Comparison of ENCODE assay signal across 8 cellular contexts in the genomic region with DNA sequence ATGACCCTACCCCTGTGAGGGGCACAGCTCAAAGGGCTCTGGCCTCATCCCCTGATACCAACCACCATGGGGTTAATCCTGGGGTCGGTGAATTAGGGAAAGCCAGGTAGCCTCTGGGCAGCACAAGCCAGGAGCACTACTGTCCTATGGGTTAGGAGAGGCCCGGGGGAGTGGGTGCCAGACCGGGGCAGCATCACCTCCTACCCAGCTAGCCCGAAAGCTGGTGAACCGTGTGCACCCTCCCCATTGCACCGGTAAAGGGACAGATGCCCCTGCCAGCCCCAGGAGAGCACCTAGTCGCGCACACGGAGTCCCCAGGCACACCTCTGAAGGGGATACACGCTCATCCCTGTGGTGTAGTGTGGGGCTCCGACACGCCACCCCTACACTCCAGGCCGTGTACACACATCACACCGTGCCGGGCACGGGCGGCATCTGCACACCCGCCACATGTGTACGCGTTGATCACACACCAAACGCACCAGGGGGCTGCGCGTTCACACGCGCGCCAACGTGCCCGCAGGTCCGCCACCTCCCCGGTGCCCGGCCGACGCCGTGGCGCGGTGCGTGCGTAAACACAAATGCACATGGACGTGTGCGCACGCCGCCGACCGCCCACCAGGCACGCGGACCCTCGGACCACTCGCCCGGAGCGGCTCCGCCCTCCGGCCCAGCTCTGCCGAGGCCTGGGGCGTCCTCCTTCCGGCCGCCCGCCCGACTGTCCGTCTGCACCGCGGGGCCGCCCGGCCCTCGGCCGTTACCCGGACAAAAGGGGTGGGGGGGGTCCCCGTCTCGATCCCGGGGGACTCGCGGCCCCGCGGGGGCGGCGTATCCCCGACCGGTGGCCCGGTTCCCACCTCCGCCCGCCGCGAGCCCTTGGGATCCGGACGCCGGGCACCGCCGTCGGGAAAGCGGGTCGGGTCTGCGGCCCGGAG. TPM values are rescaled to one million over a fixed set of nuclear protein-coding genes. Genes with fewer than 3 reads are reported as not detected.
DNase-seq lines count a peak whose midpoint lies in the region; ATAC-seq and TF ChIP-seq lines count a peak whose summit lies in the region.

No MANE protein-coding gene starts in this region.

- no peak for TF ChIP-seq CTCF in esophagus muscularis mucosa (IDR thresholded peaks at IDR 0.05)

- TF ChIP-seq EP300 in esophagus muscularis mucosa (IDR thresholded peaks at IDR 0.05): no peak

- peak overlapping the region; percentile 94 to 99 (median 98) for H3K27ac ChIP-seq in esophagus muscularis mucosa (replicated peaks in 1 of 4)

- POLR2A ChIA-PET in activated CD8-positive, alpha-beta T cell treated with anti-CD3 and anti-CD28 coated beads, Interleukin-2, amount 10 ng/mL, durations not matched to agents 7 days and 5 days (lab: Charles Lee): no interaction called here

- H3K4me1 Mint-ChIP-seq in IgD-negative memory B cell: peaks cover 9 to 10% (median 9%) of the 10 kb centered on the region in 3 donors
- H3K4me1 Mint-ChIP-seq in activated CD8-positive, alpha-beta T cell treated with anti-CD3 and anti-CD28 coated beads, Interleukin-2, amount 10 ng/mL, durations not matched to agents 7 days and 5 days (ENCODE audit: low read depth): peaks cover 42% of the 10 kb centered on the region

- intact Hi-C loops in esophagus muscularis mucosa (cut with DNase I): loop anchor here (5.0 kb wide), 1 partner anchor 68 kb away; no protein-coding TSS in a partner anchor

- no peaks in the 10 kb centered on the region for H3K27me3 Mint-ChIP-seq in IgD-negative memory B cell
- no peaks in the 10 kb centered on the region for H3K27me3 Mint-ChIP-seq in activated CD8-positive, alpha-beta T cell treated with anti-CD3 and anti-CD28 coated beads, Interleukin-2, amount 10 ng/mL, durations not matched to agents 7 days and 5 days (ENCODE audit: low read depth)

- H3K27ac Mint-ChIP-seq in IgD-negative memory B cell: peak overlapping the region in 2 of 3 donors; percentile 59 to 93
- H3K27ac Mint-ChIP-seq in activated CD8-positive, alpha-beta T cell treated with anti-CD3 and anti-CD28 coated beads, Interleukin-2, amount 10 ng/mL, durations not matched to agents 7 days and 5 days: no peak overlapping the region

- H3K4me1 ChIP-seq in esophagus muscularis mucosa (peaks cover 53 to 88% (median 77%) of the 10 kb centered on the region in 4 donors), neuron (ENCODE audit: insufficient read depth, low read length) (peaks cover 18% of the 10 kb centered on the region)

- H3K36me3 ChIP-seq in esophagus muscularis mucosa: peaks cover 9 to 16% (median 11%) of the 10 kb centered on the region in 4 donors
- peaks cover 5% of the 10 kb centered on the region for H3K36me3 ChIP-seq in neuron (ENCODE audit: insufficient read depth, low read length)

- H3K36me3 Mint-ChIP-seq in IgD-negative memory B cell: no peaks in the 10 kb centered on the region
- no peaks in the 10 kb centered on the region for H3K36me3 Mint-ChIP-seq in activated CD8-positive, alpha-beta T cell treated with anti-CD3 and anti-CD28 coated beads, Interleukin-2, amount 10 ng/mL, durations not matched to agents 7 days and 5 days (ENCODE audit: low read depth)

- DNase-seq in CMK (ENCODE audit: low read depth): peak; percentile 61
- peak; percentile 48 for DNase-seq in activated CD8-positive, alpha-beta T cell treated with anti-CD3 and anti-CD28 coated beads, Interleukin-2, amount 10 ng/mL, durations not matched to agents 7 days and 5 days
- no peak for DNase-seq in esophagus muscularis mucosa (ENCODE audit: extremely low spot score)
- no peak for DNase-seq in NCI-H1105 (lab: John Stamatoyannopoulos, UW)

- no peaks in the 10 kb centered on the region for H3K9me3 Mint-ChIP-seq in IgD-negative memory B cell
- no peaks in the 10 kb centered on the region for H3K9me3 Mint-ChIP-seq in activated CD8-positive, alpha-beta T cell treated with anti-CD3 and anti-CD28 coated beads, Interleukin-2, amount 10 ng/mL, durations not matched to agents 7 days and 5 days (ENCODE audit: insufficient read depth)

- H3K9me3 ChIP-seq in esophagus muscularis mucosa (no peaks in the 10 kb centered on the region), neuron (ENCODE audit: low read length) (no peaks in the 10 kb centered on the region)

- H3K27me3 ChIP-seq in esophagus muscularis mucosa (no peaks in the 10 kb centered on the region), neuron (ENCODE audit: insufficient read depth, low read length) (no peaks in the 10 kb centered on the region)

- CTCF ChIA-PET in activated CD8-positive, alpha-beta T cell treated with anti-CD3 and anti-CD28 coated beads, Interleukin-2, amount 10 ng/mL, durations not matched to agents 7 days and 5 days (lab: Charles Lee): interaction anchor here (0.6 to 1.3 kb wide), 3 partner anchors 10 to 36 kb away, joined by 3 to 4 read pairs (median 4); no protein-coding TSS in a partner anchor

- H3K4me3 ChIP-seq in esophagus muscularis mucosa (peak overlapping the region; percentile 89 to 99 (median 97)), neuron (ENCODE audit: low read length) (peak overlapping the region; percentile 92)

- peak overlapping the region; percentile 66 for H2AFZ ChIP-seq in neuron (ENCODE audit: low read depth, low read length)

- H3K4me3 Mint-ChIP-seq in IgD-negative memory B cell: peak overlapping the region; percentile 84 to 93 (median 90)
- H3K4me3 Mint-ChIP-seq in activated CD8-positive, alpha-beta T cell treated with anti-CD3 and anti-CD28 coated beads, Interleukin-2, amount 10 ng/mL, durations not matched to agents 7 days and 5 days: peak overlapping the region; percentile 73

- 0% methylated on average over 5 of the region's 92 CpGs for WGBS in esophagus muscularis mucosa

- no peak for TF ChIP-seq POLR2A in esophagus muscularis mucosa (IDR thresholded peaks at IDR 0.05; ENCODE audit: low read depth)

- no peak for ATAC-seq in activated CD8-positive, alpha-beta T cell treated with anti-CD3 and anti-CD28 coated beads, Interleukin-2, amount 10 ng/mL, durations not matched to agents 7 days and 5 days
- no peak for ATAC-seq in HG02571 (IDR thresholded peaks at IDR 0.05; ENCODE audit: unreplicated experiment)
- no peak for ATAC-seq in GM19328 (IDR thresholded peaks at IDR 0.05; ENCODE audit: unreplicated experiment)

RNA-seq across cellular contexts. Expression of a gene that starts 0.8 kb away (rescaled TPM):
- 6.7 TPM for polyA plus RNA-seq in IgD-negative memory B cell
- 10 to 100 TPM; 15.0 to 18.9 TPM for total RNA-seq in activated CD8-positive, alpha-beta T cell treated with anti-CD3 and anti-CD28 coated beads, Interleukin-2, amount 10 ng/mL, durations not matched to agents 7 days and 5 days
- 10 to 100 TPM; 11.2 to 34.6 (median 17.9) TPM for total RNA-seq in esophagus muscularis mucosa

RNA-seq across cellular contexts. Expression of a gene that starts 10.7 kb away (rescaled TPM):
- 8.5 TPM for polyA plus RNA-seq in IgD-negative memory B cell
- total RNA-seq in activated CD8-positive, alpha-beta T cell treated with anti-CD3 and anti-CD28 coated beads, Interleukin-2, amount 10 ng/mL, durations not matched to agents 7 days and 5 days: 10 to 100 TPM; 77.3 to 80.6 TPM
- total RNA-seq in esophagus muscularis mucosa: 10 to 100 TPM; 40.3 to 75.6 (median 48.5) TPM

RNA-seq across cellular contexts. Expression of a gene that starts 57.8 kb away (rescaled TPM):
- polyA plus RNA-seq in IgD-negative memory B cell: 0.05 TPM
- under 1 TPM; 0.13 TPM for total RNA-seq in activated CD8-positive, alpha-beta T cell treated with anti-CD3 and anti-CD28 coated beads, Interleukin-2, amount 10 ng/mL, durations not matched to agents 7 days and 5 days
- not detected for total RNA-seq in esophagus muscularis mucosa

Comparison
In these comparisons a context has a peak if more than half of its experiments do, and no peak if none do; other contexts are left out.
1. DNase-seq: peak in CMK (single experiment) and activated CD8-positive, alpha-beta T cell treated with anti-CD3 and anti-CD28 coated beads, Interleukin-2, amount 10 ng/mL, durations not matched to agents 7 days and 5 days (single experiment); none in esophagus muscularis mucosa (single experiment) and NCI-H1105 (single experiment).